Comparison of ENCODE assay signal across 22 cellular contexts in the genomic region with DNA sequence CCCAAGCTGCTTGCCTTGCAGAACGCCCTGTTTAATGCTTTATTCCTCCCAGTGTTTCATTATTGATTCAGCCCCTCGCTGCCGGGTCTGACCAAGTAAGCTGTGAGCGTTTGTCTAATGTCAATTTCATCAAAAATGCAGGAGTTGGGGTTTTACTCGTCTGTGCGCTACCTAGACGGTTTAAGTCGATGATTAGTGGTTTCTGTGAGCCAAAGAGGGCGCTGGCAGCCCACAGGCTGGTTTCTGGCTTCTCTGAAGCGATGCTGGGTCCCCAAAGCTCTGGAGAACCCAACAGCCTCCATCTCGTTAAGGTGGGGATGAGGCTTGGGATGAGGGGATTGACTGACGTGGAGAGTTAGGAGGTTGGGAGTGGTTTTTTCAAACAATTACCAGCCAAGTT.
DNase-seq lines count a peak whose midpoint lies in the region; ATAC-seq, FAIRE-seq and TF ChIP-seq lines count a peak whose summit lies in the region.
"Had no signal": no experiment of that assay in that cellular context is flagged by ENCODE, and none has a peak within 500 bp of the region (broad histone marks: within the 10 kb centered on the region; RNA-seq: fewer than 3 reads in every experiment).

No MANE protein-coding gene starts in this region.

- H3K4ac ChIP-seq in H1 (replicated peaks; ENCODE audit: insufficient read length, low read depth, low read length): no peak overlapping the region

- no peak overlapping the region for H4K5ac ChIP-seq in H1 (ENCODE audit: insufficient read length, low read depth, low read length)

- H3K9me3 Mint-ChIP-seq in activated CD8-positive, alpha-beta memory T cell treated with anti-CD3 and anti-CD28 coated beads, Interleukin-2, amount 10 ng/mL, durations not matched to agents 7 days and 5 days (ENCODE audit: low read depth): no peaks in the 10 kb centered on the region
- H3K9me3 Mint-ChIP-seq: CD8-positive, alpha-beta T cell; HFFc6 had no signal

- TF ChIP-seq POLR2A in H1 (IDR thresholded peaks at IDR 0.05; ENCODE audit: control extremely low read depth in 1 of 2, low read depth in 2 of 2, low read length in 2 of 2): no peak

- H3K79me1 ChIP-seq in H1 (ENCODE audit: low read depth, low read length): no peaks in the 10 kb centered on the region; the same call in 1 of the 2 replicates

- no peak overlapping the region for H3K18ac ChIP-seq in H1 (ENCODE audit: extremely low read depth, low read length)

- FAIRE-seq in H1 (lab: Jason Lieb, UNC): no peak
- FAIRE-seq: A204.1, G401.6, H54 had no signal

- no peak overlapping the region for H2BK12ac ChIP-seq in H1 (ENCODE audit: low read depth, low read length)

- no peaks in the 10 kb centered on the region for H3K4me1 ChIP-seq in H1 (replicated peaks in 1 of 4; ENCODE audit: control insufficient read depth in 3 of 4, insufficient read depth in 4 of 4, low read length in 3 of 4)
- H3K4me1 ChIP-seq: Caco-2, HAP-1 had no signal

- no peak overlapping the region for H2AFZ ChIP-seq in H1 (ENCODE audit: low read length)
- H2AFZ ChIP-seq: GM23248 had no signal

- peaks cover 42% of the 10 kb centered on the region for H3K27me3 Mint-ChIP-seq in activated CD8-positive, alpha-beta memory T cell treated with anti-CD3 and anti-CD28 coated beads, Interleukin-2, amount 10 ng/mL, durations not matched to agents 7 days and 5 days
- H3K27me3 Mint-ChIP-seq: B cell had no signal

- H3K14ac ChIP-seq in H1 (ENCODE audit: insufficient read length): no peak overlapping the region

- H3K9ac ChIP-seq in H1 (replicated peaks in 1 of 4; ENCODE audit: extremely low read depth in 1 of 4, low read depth in 3 of 4, low read length in 3 of 4): no peak overlapping the region
- H3K9ac ChIP-seq: BLaER1, GM23248 had no signal

- CTCF ChIA-PET in activated CD8-positive, alpha-beta memory T cell treated with anti-CD3 and anti-CD28 coated beads, Interleukin-2, amount 10 ng/mL, durations not matched to agents 7 days and 5 days (lab: Charles Lee): no interaction called here
- CTCF ChIA-PET in H1 (lab: Charles Lee; ENCODE audit: partially characterized antibody): interaction anchor here (0.8 to 4.6 kb wide), 6 partner anchors 11 to 74 kb away, joined by 3 to 25 read pairs (median 4); no protein-coding TSS in a partner anchor

- no peaks in the 10 kb centered on the region for H3K23me2 ChIP-seq in H1 (ENCODE audit: low read depth, low read length)

- H3K36me3 ChIP-seq in WERI-Rb-1 (no peaks in the 10 kb centered on the region), H1 (ENCODE audit: control insufficient read depth in 2 of 4, insufficient read depth in 4 of 4, low read length in 3 of 4) (no peaks in the 10 kb centered on the region)
- H3K36me3 ChIP-seq: BLaER1, HAP-1 had no signal

- H2BK20ac ChIP-seq in H1 (ENCODE audit: low read length): no peak overlapping the region

- no peak overlapping the region for H4K8ac ChIP-seq in H1 (ENCODE audit: extremely low read depth, insufficient read depth, low read length)

- no peak for TF ChIP-seq EP300 in H1 (IDR thresholded peaks at IDR 0.05; ENCODE audit: borderline replicate concordance in 1 of 2, low read depth in 2 of 2, low read length in 2 of 2)

- peak; percentile 7 for DNase-seq in activated CD8-positive, alpha-beta memory T cell treated with anti-CD3 and anti-CD28 coated beads, Interleukin-2, amount 10 ng/mL, durations not matched to agents 7 days and 5 days
- DNase-seq in activated CD8-positive, alpha-beta memory T cell treated with anti-CD3 and anti-CD28 coated beads, Interleukin-2, amount 50 U/mL, for 48 hours: no peak
- DNase-seq in WERI-Rb-1: peak; percentile 31
- no peak for DNase-seq in H1 (ENCODE audit: low read depth in 1 of 2, low spot score in 2 of 2)
- DNase-seq in cortex of kidney (lab: John Stamatoyannopoulos, UW): no peak
- DNase-seq in HK-2 (ENCODE audit: unreplicated experiment): no peak
- DNase-seq in mucosa of gallbladder (ENCODE audit: low spot score): no peak
- DNase-seq: Caco-2; CD4-positive, CD25-positive, alpha-beta regulatory T cell; CD8-positive, alpha-beta T cell; DMS153; DND-41; GM23248; HFFc6 had no signal

- no peaks in the 10 kb centered on the region for H3K79me2 ChIP-seq in H1 (ENCODE audit: control insufficient read depth in 1 of 2, insufficient read depth in 2 of 2, low read length in 2 of 2)

- no peaks in the 10 kb centered on the region for H3K27me3 ChIP-seq in WERI-Rb-1 (ENCODE audit: insufficient read depth, low read depth, severe bottlenecking)
- H3K27me3 ChIP-seq in H1 (replicated peaks in 1 of 4; ENCODE audit: control insufficient read depth in 3 of 4, extremely low read depth in 1 of 4, insufficient read depth in 3 of 4, low read length in 3 of 4): no peaks in the 10 kb centered on the region
- H3K27me3 ChIP-seq: BLaER1 had no signal

- no peak overlapping the region for H3K27ac Mint-ChIP-seq in activated CD8-positive, alpha-beta memory T cell treated with anti-CD3 and anti-CD28 coated beads, Interleukin-2, amount 10 ng/mL, durations not matched to agents 7 days and 5 days
- H3K27ac Mint-ChIP-seq: B cell; CD4-positive, CD25-positive, alpha-beta regulatory T cell; CD8-positive, alpha-beta T cell; HFFc6 had no signal

- no peak overlapping the region for H3K4me3 Mint-ChIP-seq in activated CD8-positive, alpha-beta memory T cell treated with anti-CD3 and anti-CD28 coated beads, Interleukin-2, amount 10 ng/mL, durations not matched to agents 7 days and 5 days
- H3K4me3 Mint-ChIP-seq: B cell; CD4-positive, CD25-positive, alpha-beta regulatory T cell; CD8-positive, alpha-beta T cell; HFFc6 had no signal

- H4K91ac ChIP-seq in H1 (replicated peaks; ENCODE audit: insufficient read length, low read length): no peak overlapping the region

- TF ChIP-seq CTCF in WERI-Rb-1 (IDR thresholded peaks at IDR 0.05; ENCODE audit: low read depth, low read length) (no peak), H1 (IDR thresholded peaks at IDR 0.05; ENCODE audit: control extremely low read depth in 1 of 3, insufficient read depth in 1 of 3, low read depth in 1 of 3, low read length in 3 of 3) (peak in 2 of 3 experiments; percentile 8 to 18; a peak in 2 of 4 replicates)

- no peak for ATAC-seq in activated CD8-positive, alpha-beta memory T cell treated with anti-CD3 and anti-CD28 coated beads, Interleukin-2, amount 10 ng/mL, durations not matched to agents 7 days and 5 days
- ATAC-seq: CD8-positive, alpha-beta T cell had no signal

- H3K56ac ChIP-seq in H1 (replicated peaks; ENCODE audit: insufficient read length, low read depth, low read length): no peak overlapping the region

- no peaks in the 10 kb centered on the region for H3K36me3 Mint-ChIP-seq in activated CD8-positive, alpha-beta memory T cell treated with anti-CD3 and anti-CD28 coated beads, Interleukin-2, amount 10 ng/mL, durations not matched to agents 7 days and 5 days
- H3K36me3 Mint-ChIP-seq: CD4-positive, CD25-positive, alpha-beta regulatory T cell; CD8-positive, alpha-beta T cell had no signal

- POLR2A ChIA-PET in H1 (lab: Charles Lee; ENCODE audit: partially characterized antibody): no interaction called here

- no peak overlapping the region for H2BK5ac ChIP-seq in H1 (ENCODE audit: low read depth, low read length)

- peak; percentile 46 to 50 for TF ChIP-seq RAD21 in H1 (IDR thresholded peaks at IDR 0.05 in 1 of 2, conservative IDR thresholded peaks at IDR 0.05 in 1 of 2; ENCODE audit: low read depth in 2 of 2, low read length in 2 of 2)

- no peak overlapping the region for H2BK120ac ChIP-seq in H1 (replicated peaks; ENCODE audit: low read depth, low read length)

- peak overlapping the region; percentile 38; the same call in 1 of the 2 replicates for H3K27ac ChIP-seq in WERI-Rb-1
- H3K27ac ChIP-seq in H1 (ENCODE audit: low read depth, low read length): no peak overlapping the region
- H3K27ac ChIP-seq: 22Rv1, BLaER1, C4-2B, GM23248 had no signal

- no peaks in the 10 kb centered on the region for H4K20me1 ChIP-seq in H1 (replicated peaks in 1 of 2; ENCODE audit: control insufficient read depth in 1 of 2, insufficient read depth in 2 of 2, low read length in 2 of 2)
- H4K20me1 ChIP-seq: BLaER1 had no signal

- H2BK15ac ChIP-seq in H1 (ENCODE audit: low read length): no peak overlapping the region

- no peak overlapping the region for H2AK5ac ChIP-seq in H1 (ENCODE audit: low read depth, low read length)

- H3K4me2 ChIP-seq in H1 (ENCODE audit: insufficient read depth in 1 of 2, low read depth in 2 of 2, low read length in 2 of 2): no peak overlapping the region
- H3K4me2 ChIP-seq: BLaER1 had no signal

- H3K4me3 ChIP-seq in WERI-Rb-1 (ENCODE audit: low read depth, low read length) (no peak overlapping the region), H1 (ENCODE audit: extremely low read depth in 1 of 4, insufficient read depth in 2 of 4, low read depth in 3 of 4, low read length in 4 of 4) (no peak overlapping the region)
- H3K4me3 ChIP-seq: BLaER1, GM23248, HAP-1 had no signal

- H3K23ac ChIP-seq in H1 (ENCODE audit: insufficient read length): no peak overlapping the region

- WGBS in H1 (ENCODE audit: extremely low coverage in 1 of 2, insufficient coverage in 1 of 2, insufficient read length in 1 of 2, insufficient replicate concordance in 2 of 2, low coverage in 1 of 2, low lambda C conversion rate in 2 of 2, missing lambda C conversion rate in 1 of 2), 2 experiments: 78% methylated on average over 12 of the region's 12 CpGs; no CpG with 5 or more reads in 1 of the 2 experiments

- no peaks in the 10 kb centered on the region for H3K4me1 Mint-ChIP-seq in activated CD8-positive, alpha-beta memory T cell treated with anti-CD3 and anti-CD28 coated beads, Interleukin-2, amount 10 ng/mL, durations not matched to agents 7 days and 5 days
- H3K4me1 Mint-ChIP-seq: B cell; CD4-positive, CD25-positive, alpha-beta regulatory T cell had no signal

- H3K9me3 ChIP-seq in WERI-Rb-1 (ENCODE audit: severe bottlenecking) (no peaks in the 10 kb centered on the region), H1 (ENCODE audit: insufficient read depth in 2 of 2, low read depth in 1 of 2, low read length in 1 of 2) (no peaks in the 10 kb centered on the region)
- H3K9me3 ChIP-seq: BLaER1, Caco-2, HAP-1 had no signal

TF ChIP-seq in H1, 55 proteins besides CTCF, POLR2A, EP300 and RAD21 (continues in another document):
- no peak for TF ChIP-seq CTBP2 (IDR thresholded peaks at IDR 0.05; ENCODE audit: borderline replicate concordance, insufficient read depth, insufficient read length, low read length)
- no peak for TF ChIP-seq RFX5 (IDR thresholded peaks at IDR 0.05; ENCODE audit: borderline replicate concordance, low read depth, low read length)
- TF ChIP-seq MAFK (IDR thresholded peaks at IDR 0.05; ENCODE audit: low read depth, low read length): no peak
- TF ChIP-seq GTF2F1 (IDR thresholded peaks at IDR 0.05; ENCODE audit: borderline replicate concordance, low read depth, low read length): no peak
- no peak for TF ChIP-seq ZNF274 (IDR thresholded peaks at IDR 0.05; ENCODE audit: borderline replicate concordance, extremely low read depth, low read length)
- no peak for TF ChIP-seq SIRT6 (IDR thresholded peaks at IDR 0.05; ENCODE audit: low read length)
- TF ChIP-seq SP4 (IDR thresholded peaks at IDR 0.05; ENCODE audit: low read length): no peak
- no peak for TF ChIP-seq EZH2 (IDR thresholded peaks at IDR 0.05; ENCODE audit: low read depth, low read length, severe bottlenecking)

Comparison
In these comparisons a context has a peak if more than half of its experiments do, and no peak if none do; other contexts are left out.
1. DNase-seq: peak in activated CD8-positive, alpha-beta memory T cell treated with anti-CD3 and anti-CD28 coated beads, Interleukin-2, amount 10 ng/mL, durations not matched to agents 7 days and 5 days (single experiment) and WERI-Rb-1 (single experiment); none in activated CD8-positive, alpha-beta memory T cell treated with anti-CD3 and anti-CD28 coated beads, Interleukin-2, amount 50 U/mL, for 48 hours (single experiment), H1 (0 of 2), cortex of kidney (single experiment), HK-2 (single experiment) and mucosa of gallbladder (single experiment).